Comparison of ENCODE assay signal across 13 cellular contexts in genomic region chr15:73367624-73368300, GRCh38. TPM values are rescaled to one million over a fixed set of nuclear protein-coding genes. Genes with fewer than 3 reads are reported as not detected.
DNase-seq lines count a peak whose midpoint lies in the region; ATAC-seq and TF ChIP-seq lines count a peak whose summit lies in the region.
"Had no signal": no experiment of that assay in that cellular context is flagged by ENCODE, and none has a peak within 500 bp of the region (broad histone marks: within the 10 kb centered on the region; RNA-seq: fewer than 3 reads in every experiment).

No MANE protein-coding gene starts in this region.

- H2BK12ac ChIP-seq in H9 (ENCODE audit: insufficient read length, low read depth, low read length) = no peak overlapping the region

- in situ Hi-C loops in G401 (cut with HindIII; ENCODE audit: low sequenced_read_pairs) = no loop called here

- H3K23ac ChIP-seq in H9 (ENCODE audit: insufficient read length, low read depth, low read length) = no peak overlapping the region

- peak overlapping the region; percentile 73 to 91 for H3K4me3 Mint-ChIP-seq in H9
- peak overlapping the region; percentile 57 for H3K4me3 Mint-ChIP-seq in endodermal cell

- H2BK15ac ChIP-seq in H9 (ENCODE audit: low read depth, low read length) = no peak overlapping the region

- H3K18ac ChIP-seq in H9 (ENCODE audit: insufficient read length, low read depth, low read length) = no peak overlapping the region

- TF ChIP-seq CTCF in A673 (conservative IDR thresholded peaks at IDR 0.05; ENCODE audit: low read depth, low read length) (no peak), H9 (conservative IDR thresholded peaks at IDR 0.05) (no peak), endodermal cell (conservative IDR thresholded peaks at IDR 0.05) (no peak)

- H2BK20ac ChIP-seq in H9 (ENCODE audit: low read depth, low read length, poor library complexity, severe bottlenecking) = no peak overlapping the region

- H3K27me3 ChIP-seq in A673 (replicated peaks; ENCODE audit: insufficient read depth, low read depth, low read length, poor library complexity) (peaks cover 95% of the 10 kb centered on the region), H9 (ENCODE audit: insufficient read depth, low read length) (no peaks in the 10 kb centered on the region; the same call in 1 of the 2 replicates), endodermal cell (ENCODE audit: control insufficient read depth, insufficient read depth, low read length, poor library complexity, severe bottlenecking) (peaks cover 64% of the 10 kb centered on the region), neuron (ENCODE audit: insufficient read depth, low read length) (peaks cover 46% of the 10 kb centered on the region)

- no peaks in the 10 kb centered on the region for H3K9me3 Mint-ChIP-seq in H9
- H3K9me3 Mint-ChIP-seq in endodermal cell = no peaks in the 10 kb centered on the region
- H3K9me3 Mint-ChIP-seq: central memory CD8-positive, alpha-beta T cell had no signal

- no peak overlapping the region for H3K27ac ChIP-seq in A673 (ENCODE audit: low read depth, low read length, poor library complexity, severe bottlenecking)
- no peak overlapping the region for H3K27ac ChIP-seq in H9 (ENCODE audit: insufficient read length, low read depth, low read length)
- no peak overlapping the region for H3K27ac ChIP-seq in endodermal cell (ENCODE audit: low read depth, low read length)
- H3K27ac ChIP-seq: BLaER1 treated with 17β-estradiol and CSF1 and Interleukin-3, amounts not matched to agents 10 nM and 100 nM had no signal

- no peak overlapping the region for H3K4ac ChIP-seq in H9 (ENCODE audit: low read depth, low read length)

- H4K91ac ChIP-seq in H9 (ENCODE audit: insufficient read length, low read depth, low read length) = no peak overlapping the region

- peaks cover 3% of the 10 kb centered on the region; the same call in 1 of the 2 replicates for H3K79me2 ChIP-seq in H9 (ENCODE audit: insufficient read depth, low read length)

- H2AK5ac ChIP-seq in H9 (ENCODE audit: insufficient read length, low read length) = no peak overlapping the region

- intact Hi-C loops in A673 (cut with micrococcal nuclease; ENCODE audit: unreplicated experiment) = no loop called here

- no peak for DNase-seq in A673 (ENCODE audit: low spot score)
- no peak for DNase-seq in H9
- peak; percentile 77 for DNase-seq in endodermal cell
- DNase-seq in G401 (ENCODE audit: low spot score) = no peak
- DNase-seq: NCI-H1694, small intestine had no signal

- H3K36me3 Mint-ChIP-seq in H9 (ENCODE audit: insufficient read depth in 1 of 3, low read depth in 3 of 3) (peaks cover 0 to 6% (median 0%) of the 10 kb centered on the region in 3 experiments; a peak in 3 of 7 replicates), endodermal cell (ENCODE audit: low read depth) (no peaks in the 10 kb centered on the region)

- no peaks in the 10 kb centered on the region for H3K79me1 ChIP-seq in H9 (ENCODE audit: insufficient read depth, low read depth, low read length, poor library complexity, severe bottlenecking)

- no CpG with 5 or more reads among the region's 90 CpGs for WGBS in H9 (ENCODE audit: extremely low coverage, insufficient read length, low lambda C conversion rate)
- WGBS in endodermal cell (ENCODE audit: insufficient coverage in 1 of 2, insufficient read length in 1 of 2), 2 experiments = 1% methylated on average over 22 to 90 of the region's 90 CpGs

- ATAC-seq in HG03565 (IDR thresholded peaks at IDR 0.05; ENCODE audit: unreplicated experiment) = no peak
- ATAC-seq in GM21529 (IDR thresholded peaks at IDR 0.05; ENCODE audit: unreplicated experiment) = no peak
- ATAC-seq in HG02840 (IDR thresholded peaks at IDR 0.05; ENCODE audit: low FRiP score, unreplicated experiment) = no peak

- H4K20me1 ChIP-seq in H9 (ENCODE audit: control insufficient read depth, insufficient read depth, insufficient read length) = no peaks in the 10 kb centered on the region
- H4K20me1 ChIP-seq: BLaER1 treated with 17β-estradiol and CSF1 and Interleukin-3, amounts not matched to agents 10 nM and 100 nM had no signal

- H3K14ac ChIP-seq in H9 (ENCODE audit: insufficient read depth, low read length) = peak overlapping the region; percentile 74; the same call in 1 of the 2 replicates

- peaks cover 22% of the 10 kb centered on the region for H3K23me2 ChIP-seq in H9 (ENCODE audit: insufficient read length, low read depth, low read length, poor library complexity, severe bottlenecking)

- H4K5ac ChIP-seq in H9 (ENCODE audit: insufficient read length, low read depth, low read length) = no peak overlapping the region

- no peak overlapping the region for H3K9ac ChIP-seq in H9 (ENCODE audit: extremely low read depth, insufficient read length, low read length)
- no peak overlapping the region for H3K9ac ChIP-seq in endodermal cell (ENCODE audit: extremely low read depth, low read length, poor library complexity, severe bottlenecking)
- H3K9ac ChIP-seq: BLaER1 treated with 17β-estradiol and CSF1 and Interleukin-3, amounts not matched to agents 10 nM and 100 nM had no signal

- peak overlapping the region; percentile 37 for H3K4me2 ChIP-seq in H9 (ENCODE audit: insufficient read depth, insufficient read length, low read length)

- BruUV-seq in A673 (replicated peaks; lab: Mats Ljungman, UMichigan) = no TSS peak

- H3K4me3 ChIP-seq in A673 (ENCODE audit: low read depth, low read length, poor library complexity, severe bottlenecking) (peak overlapping the region; percentile 41), endodermal cell (ENCODE audit: low read length) (peak overlapping the region; percentile 70), neuron (ENCODE audit: low read length) (peak overlapping the region; percentile 49)

- H2AFZ ChIP-seq in H9 (ENCODE audit: low read length) (no peak overlapping the region), neuron (ENCODE audit: low read depth, low read length) (peak overlapping the region; percentile 94)

- CTCF ChIA-PET in A673 (lab: Charles Lee) = no interaction called here

- H3K4me1 Mint-ChIP-seq in H9 = peaks cover 53 to 69% of the 10 kb centered on the region in 2 experiments
- peaks cover 7% of the 10 kb centered on the region for H3K4me1 Mint-ChIP-seq in endodermal cell
- H3K4me1 Mint-ChIP-seq: central memory CD8-positive, alpha-beta T cell had no signal

- no peak overlapping the region for H3K27ac Mint-ChIP-seq in H9
- H3K27ac Mint-ChIP-seq in endodermal cell = no peak overlapping the region

- H3K27me3 Mint-ChIP-seq in H9 (ENCODE audit: low read depth) (peaks cover 49% of the 10 kb centered on the region), endodermal cell (ENCODE audit: insufficient read depth) (peaks cover 59% of the 10 kb centered on the region)

- H2BK5ac ChIP-seq in H9 (ENCODE audit: insufficient read length, low read length) = no peak overlapping the region

- no peak overlapping the region for H2BK120ac ChIP-seq in H9 (ENCODE audit: low read depth, low read length, poor library complexity, severe bottlenecking)

- POLR2A ChIA-PET in A673 (lab: Charles Lee; ENCODE audit: low non-redundant PET) = no interaction called here

- no peak overlapping the region for H3K56ac ChIP-seq in H9 (ENCODE audit: insufficient read length, low read depth, low read length)

- no peak overlapping the region for H4K8ac ChIP-seq in H9 (replicated peaks; ENCODE audit: insufficient read length, low read depth, low read length)

- H3K36me3 ChIP-seq in A673 (ENCODE audit: insufficient read depth, low read length, poor library complexity, severe bottlenecking) = no peaks in the 10 kb centered on the region
- H3K36me3 ChIP-seq in endodermal cell (ENCODE audit: control insufficient read depth, insufficient read depth, low read length) = no peaks in the 10 kb centered on the region
- H3K36me3 ChIP-seq in neuron (ENCODE audit: insufficient read depth, low read length) = no peaks in the 10 kb centered on the region
- H3K36me3 ChIP-seq: BLaER1 treated with 17β-estradiol and CSF1 and Interleukin-3, amounts not matched to agents 10 nM and 100 nM had no signal

- no peak overlapping the region for H3T11ph ChIP-seq in H9 (ENCODE audit: low read length)

- H3K4me1 ChIP-seq in A673 (ENCODE audit: insufficient read depth, low read length, poor library complexity, severe bottlenecking) (peaks cover 14% of the 10 kb centered on the region), H9 (ENCODE audit: insufficient read depth, low read length) (peaks cover 9% of the 10 kb centered on the region; the same call in 1 of the 2 replicates), endodermal cell (ENCODE audit: control insufficient read depth, insufficient read depth, low read length) (peaks cover 4% of the 10 kb centered on the region), neuron (ENCODE audit: insufficient read depth, low read length) (peaks cover 22% of the 10 kb centered on the region)

- H3K9me3 ChIP-seq in A673 (ENCODE audit: low read depth, low read length, poor library complexity, severe bottlenecking) (no peaks in the 10 kb centered on the region), H9 (ENCODE audit: control insufficient read depth, low read depth, low read length) (no peaks in the 10 kb centered on the region), endodermal cell (ENCODE audit: control insufficient read depth, low read length) (no peaks in the 10 kb centered on the region), neuron (ENCODE audit: low read length) (no peaks in the 10 kb centered on the region)

RNA-seq across cellular contexts. Expression of gene HCN4, which starts 1.0 kb away (rescaled TPM):
- total RNA-seq in A673 (2021) (0.07 and 0.09 TPM in 2 replicates), H9 (2021) (10.5 and 10.6 TPM in 2 replicates), endodermal cell (1 to 10 TPM in 1 of 2 donors, under 1 TPM in 1; 0.82 to 3.1 TPM)
- polyA plus RNA-seq in endodermal cell (2013, experiment 1 of 2) = 2.1 TPM
- 1.6 TPM for polyA plus RNA-seq in endodermal cell (2013, experiment 2 of 2)
- not detected in 2 replicates for total RNA-seq in G401 (2014; rRNA removed; shearing (Covaris generic))
- total RNA-seq: lung microvascular endothelial cell had no signal
